26 cellular contexts compared by ENCODE assay signal in genomic region chr14:87332001-87332400, GRCh38.
A peak's percentile ranks its signal among the peaks of the same experiment; 100 is the strongest.
DNase-seq lines count a peak whose midpoint lies in the region; ATAC-seq, FAIRE-seq and TF ChIP-seq lines count a peak whose summit lies in the region.
"Had no signal": no experiment of that assay in that cellular context is flagged by ENCODE, and none has a peak within 500 bp of the region (broad histone marks: within the 10 kb centered on the region; RNA-seq: fewer than 3 reads in every experiment).

No MANE protein-coding gene starts in this region.

- TF ChIP-seq CTCF in HFF-Myc (IDR thresholded peaks at IDR 0.05; ENCODE audit: low read depth, low read length, missing control alignments) (no peak), bronchial epithelial cell (IDR thresholded peaks at IDR 0.05; ENCODE audit: insufficient read depth, low read length, severe bottlenecking) (no peak), chondrocyte (IDR thresholded peaks at IDR 0.05) (no peak)

- no peaks in the 10 kb centered on the region for H3K9me3 Mint-ChIP-seq in chondrocyte (ENCODE audit: low read depth)
- H3K9me3 Mint-ChIP-seq: activated CD4-positive, alpha-beta T cell treated with anti-CD3 and anti-CD28 coated beads, Interleukin-2, amount 10 ng/mL, durations not matched to agents 24 days and 14 days; neural progenitor cell had no signal

- no peaks in the 10 kb centered on the region for H3K36me3 Mint-ChIP-seq in chondrocyte (ENCODE audit: low read depth)
- H3K36me3 Mint-ChIP-seq: neural progenitor cell had no signal

- no peaks in the 10 kb centered on the region for H3K27me3 ChIP-seq in bronchial epithelial cell (ENCODE audit: control insufficient read depth, insufficient read depth, low read length)
- H3K27me3 ChIP-seq: esophagus squamous epithelium, neural progenitor cell had no signal

- no peak overlapping the region for H3K27ac Mint-ChIP-seq in chondrocyte (ENCODE audit: unreplicated experiment)
- H3K27ac Mint-ChIP-seq: activated CD4-positive, alpha-beta T cell treated with anti-CD3 and anti-CD28 coated beads, Interleukin-2, amount 10 ng/mL, durations not matched to agents 24 days and 14 days; CD4-positive, alpha-beta T cell; neural progenitor cell had no signal

- H3K4me1 Mint-ChIP-seq in chondrocyte (ENCODE audit: low read depth) = peaks cover 4% of the 10 kb centered on the region
- H3K4me1 Mint-ChIP-seq: activated CD4-positive, alpha-beta T cell treated with anti-CD3 and anti-CD28 coated beads, Interleukin-2, amount 10 ng/mL, durations not matched to agents 24 days and 14 days; central memory CD8-positive, alpha-beta T cell; neural progenitor cell had no signal

- no peak overlapping the region for H3K4me3 ChIP-seq in HFF-Myc (replicated peaks; ENCODE audit: low read depth, low read length)
- no peak overlapping the region for H3K4me3 ChIP-seq in bronchial epithelial cell (ENCODE audit: low read depth, low read length)
- H3K4me3 ChIP-seq: esophagus squamous epithelium, mucosa of descending colon, neural progenitor cell, psoas muscle had no signal

- DNase-seq in AG08395 (ENCODE audit: low spot score) (peak; percentile 25), HFF-Myc (ENCODE audit: extremely low read depth, low read depth) (peak; percentile 30), bronchial epithelial cell (ENCODE audit: low read depth) (peak; percentile 61), iris pigment epithelial cell (ENCODE audit: low read depth) (peak; percentile 21), chondrocyte (ENCODE audit: low spot score) (no peak)
- DNase-seq: activated CD4-positive, alpha-beta T cell treated with anti-CD3 and anti-CD28 coated beads, Interleukin-2, amount 10 ng/mL, durations not matched to agents 24 days and 14 days; activated CD8-positive, alpha-beta memory T cell treated with anti-CD3 and anti-CD28 coated beads, Interleukin-2, amount 50 U/mL, for 4 hours; activated effector memory CD4-positive, alpha-beta T cell treated with Interleukin-2 at 50 U/mL for 16 hours; CD4-positive, alpha-beta T cell; DMS53; esophagus squamous epithelium; Karpas-422; mucosa of descending colon; NCI-H1048; NCI-H1930; NCI-H510A; psoas muscle; small intestine; stimulated activated CD4-positive, alpha-beta T cell treated with anti-CD3 and anti-CD28 coated beads, Interleukin-4, amount 100 ng/mL, for 24 hours; T-helper 1 cell had no signal

- H3K27me3 Mint-ChIP-seq in chondrocyte (ENCODE audit: low read depth) = no peaks in the 10 kb centered on the region
- H3K27me3 Mint-ChIP-seq: activated CD4-positive, alpha-beta T cell treated with anti-CD3 and anti-CD28 coated beads, Interleukin-2, amount 10 ng/mL, durations not matched to agents 24 days and 14 days; CD4-positive, alpha-beta T cell; central memory CD8-positive, alpha-beta T cell had no signal

- ATAC-seq in HG03521 (IDR thresholded peaks at IDR 0.05; ENCODE audit: unreplicated experiment) (no peak), HG03175 (IDR thresholded peaks at IDR 0.05; ENCODE audit: unreplicated experiment) (no peak), GM19455 (IDR thresholded peaks at IDR 0.05; ENCODE audit: unreplicated experiment) (no peak)
- ATAC-seq: mucosa of descending colon, psoas muscle, Right ventricle myocardium inferior had no signal

- H3K4me3 Mint-ChIP-seq in chondrocyte (ENCODE audit: unreplicated experiment) = no peak overlapping the region
- H3K4me3 Mint-ChIP-seq: activated CD4-positive, alpha-beta T cell treated with anti-CD3 and anti-CD28 coated beads, Interleukin-2, amount 10 ng/mL, durations not matched to agents 24 days and 14 days; CD4-positive, alpha-beta T cell; central memory CD8-positive, alpha-beta T cell; neural progenitor cell had no signal

- no peak for FAIRE-seq in bronchial epithelial cell (lab: Jason Lieb, UNC)
- FAIRE-seq: small intestine had no signal

- no peaks in the 10 kb centered on the region for H3K36me3 ChIP-seq in bronchial epithelial cell (ENCODE audit: control insufficient read depth, insufficient read depth, low read length)
- H3K36me3 ChIP-seq: esophagus squamous epithelium, neural progenitor cell had no signal
